1 cellular context compared by ENCODE assay signal in the genomic region with DNA sequence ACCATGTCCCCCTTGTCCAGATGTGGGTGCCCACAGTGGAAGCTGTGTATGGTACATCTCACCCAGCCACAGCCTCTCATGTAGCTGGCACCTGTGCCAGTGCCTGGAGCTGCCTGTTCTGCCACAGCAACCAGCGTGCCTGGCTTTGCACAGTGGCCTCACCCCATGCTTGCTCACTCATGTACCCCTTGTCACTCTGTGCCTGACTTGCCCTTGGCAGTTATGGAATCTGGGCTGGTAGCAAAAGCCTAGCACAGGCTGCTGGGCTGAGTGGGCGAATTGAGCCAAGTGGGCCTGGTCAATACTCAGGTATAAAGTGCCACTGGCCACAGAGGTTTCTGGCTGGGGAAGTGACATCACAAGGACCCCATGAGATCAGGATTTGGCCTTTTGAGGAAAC.
TF ChIP-seq lines count a peak whose summit lies in the region.

No MANE protein-coding gene starts in this region.

TF ChIP-seq in liver, 16 proteins besides CTCF, POLR2A, EP300 and RAD21 (continued from another document):
- TF ChIP-seq, protein P1, sequence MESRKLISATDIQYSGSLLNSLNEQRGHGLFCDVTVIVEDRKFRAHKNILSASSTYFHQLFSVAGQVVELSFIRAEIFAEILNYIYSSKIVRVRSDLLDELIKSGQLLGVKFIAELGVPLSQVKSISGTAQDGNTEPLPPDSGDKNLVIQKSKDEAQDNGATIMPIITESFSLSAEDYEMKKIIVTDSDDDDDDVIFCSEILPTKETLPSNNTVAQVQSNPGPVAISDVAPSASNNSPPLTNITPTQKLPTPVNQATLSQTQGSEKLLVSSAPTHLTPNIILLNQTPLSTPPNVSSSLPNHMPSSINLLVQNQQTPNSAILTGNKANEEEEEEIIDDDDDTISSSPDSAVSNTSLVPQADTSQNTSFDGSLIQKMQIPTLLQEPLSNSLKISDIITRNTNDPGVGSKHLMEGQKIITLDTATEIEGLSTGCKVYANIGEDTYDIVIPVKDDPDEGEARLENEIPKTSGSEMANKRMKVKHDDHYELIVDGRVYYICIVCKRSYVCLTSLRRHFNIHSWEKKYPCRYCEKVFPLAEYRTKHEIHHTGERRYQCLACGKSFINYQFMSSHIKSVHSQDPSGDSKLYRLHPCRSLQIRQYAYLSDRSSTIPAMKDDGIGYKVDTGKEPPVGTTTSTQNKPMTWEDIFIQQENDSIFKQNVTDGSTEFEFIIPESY (IDR thresholded peaks at IDR 0.05), result no peak
- no peak for TF ChIP-seq EGR1 (IDR thresholded peaks at IDR 0.05; ENCODE audit: low read depth in 2 of 2)
- TF ChIP-seq HNF4A (conservative IDR thresholded peaks at IDR 0.05), result no peak
- TF ChIP-seq JUND (IDR thresholded peaks at IDR 0.05), result no peak
